In genomic region chrX:134460005-134460860, GRCh38 we compare ENCODE assay signal across 8 cellular contexts. TPM values are rescaled to one million over a fixed set of nuclear protein-coding genes. Genes with fewer than 3 reads are reported as not detected.
A peak's percentile ranks its signal among the peaks of the same experiment; 100 is the strongest.
DNase-seq lines count a peak whose midpoint lies in the region; ATAC-seq and TF ChIP-seq lines count a peak whose summit lies in the region.

A gene with protein sequence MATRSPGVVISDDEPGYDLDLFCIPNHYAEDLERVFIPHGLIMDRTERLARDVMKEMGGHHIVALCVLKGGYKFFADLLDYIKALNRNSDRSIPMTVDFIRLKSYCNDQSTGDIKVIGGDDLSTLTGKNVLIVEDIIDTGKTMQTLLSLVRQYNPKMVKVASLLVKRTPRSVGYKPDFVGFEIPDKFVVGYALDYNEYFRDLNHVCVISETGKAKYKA (plus strand): TSS chrX:134460165. CDS start chrX:134460312, 147 bp downstream.

- H3K4me1 Mint-ChIP-seq in neural crest cell: peaks cover 11% of the 10 kb centered on the region
- H3K4me1 Mint-ChIP-seq in stimulated activated naive CD8-positive, alpha-beta T cell treated with anti-CD3 and anti-CD28 coated beads, Interleukin-15, amount 100 ng/mL, for 72 hours: peaks cover 10% of the 10 kb centered on the region

- TF ChIP-seq CTCF in fibroblast of villous mesenchyme (IDR thresholded peaks at IDR 0.05; ENCODE audit: insufficient read depth, low read depth, low read length) (no peak), neural crest cell (conservative IDR thresholded peaks at IDR 0.05) (no peak)

- peak; percentile 72 for TF ChIP-seq POLR2A in Raji (IDR thresholded peaks at IDR 0.05; ENCODE audit: insufficient read depth, low read depth, low read length)

- H3K36me3 Mint-ChIP-seq in neural crest cell (ENCODE audit: low read depth): peaks cover 2% of the 10 kb centered on the region

- H3K27me3 Mint-ChIP-seq in neural crest cell (ENCODE audit: low read depth): no peaks in the 10 kb centered on the region
- H3K27me3 Mint-ChIP-seq in stimulated activated naive CD8-positive, alpha-beta T cell treated with anti-CD3 and anti-CD28 coated beads, Interleukin-15, amount 100 ng/mL, for 72 hours: no peaks in the 10 kb centered on the region

- ATAC-seq in GM21619 (IDR thresholded peaks at IDR 0.05; ENCODE audit: unreplicated experiment): peak; percentile 91
- peak; percentile 94 for ATAC-seq in stimulated activated naive CD8-positive, alpha-beta T cell treated with anti-CD3 and anti-CD28 coated beads, Interleukin-15, amount 100 ng/mL, for 72 hours

- DNase-seq in DMS53 (lab: John Stamatoyannopoulos, UW) (peak; percentile 92), KG1 (lab: John Stamatoyannopoulos, UW) (peak; percentile 26), fibroblast of villous mesenchyme (ENCODE audit: low read depth) (peak; percentile 72), neural crest cell (ENCODE audit: low read depth, low spot score) (peak; percentile 60)
- DNase-seq in activated effector memory CD4-positive, alpha-beta T cell treated with anti-CD3 and anti-CD28 coated beads, Interleukin-2, amount 50 U/mL, for 16 hours: peak; percentile 91
- DNase-seq in stimulated activated naive CD8-positive, alpha-beta T cell treated with anti-CD3 and anti-CD28 coated beads, Interleukin-15, amount 100 ng/mL, for 72 hours: peak; percentile 67 to 74

- H3K4me3 Mint-ChIP-seq in neural crest cell: peak within 1 kb of the TSS; percentile 94
- peak within 1 kb of the TSS; percentile 85 to 87 for H3K4me3 Mint-ChIP-seq in stimulated activated naive CD8-positive, alpha-beta T cell treated with anti-CD3 and anti-CD28 coated beads, Interleukin-15, amount 100 ng/mL, for 72 hours

- H3K9me3 Mint-ChIP-seq in neural crest cell: peaks cover 2% of the 10 kb centered on the region
- H3K9me3 Mint-ChIP-seq in stimulated activated naive CD8-positive, alpha-beta T cell treated with anti-CD3 and anti-CD28 coated beads, Interleukin-15, amount 100 ng/mL, for 72 hours: no peaks in the 10 kb centered on the region

- peak within 1 kb of the TSS; percentile 73 for H3K4me3 ChIP-seq in fibroblast of villous mesenchyme (ENCODE audit: low read depth, low read length)

- H3K27ac Mint-ChIP-seq in neural crest cell (ENCODE audit: unreplicated experiment): peak within 1 kb of the TSS; percentile 91
- peak within 1 kb of the TSS; percentile 90 to 96 for H3K27ac Mint-ChIP-seq in stimulated activated naive CD8-positive, alpha-beta T cell treated with anti-CD3 and anti-CD28 coated beads, Interleukin-15, amount 100 ng/mL, for 72 hours

RNA-seq across cellular contexts. Expression of the gene that starts here (rescaled TPM):
- total RNA-seq in fibroblast of villous mesenchyme: 6.8 and 17.3 TPM in 2 replicates
- total RNA-seq in neural crest cell: 20.3 and 26.6 TPM in 2 replicates

Comparison
In these comparisons a context has a peak if more than half of its experiments do, and no peak if none do; other contexts are left out.
1. Peak in every context shown above with its lines: DNase-seq, ATAC-seq and H3K4me3 ChIP-seq.
2. DNase-seq: peak in every context shown above with its lines; median percentile 92 in DMS53; 91 in activated effector memory CD4-positive, alpha-beta T cell treated with anti-CD3 and anti-CD28 coated beads, Interleukin-2, amount 50 U/mL, for 16 hours; 72 in fibroblast of villous mesenchyme; 70 in stimulated activated naive CD8-positive, alpha-beta T cell treated with anti-CD3 and anti-CD28 coated beads, Interleukin-15, amount 100 ng/mL, for 72 hours; 60 in neural crest cell; 26 in KG1.